In genomic region chr1:43206721-43207228, GRCh38 we compare ENCODE assay signal across 8 cellular contexts. TPM values are rescaled to one million over a fixed set of nuclear protein-coding genes. Genes with fewer than 3 reads are reported as not detected.
DNase-seq lines count a peak whose midpoint lies in the region; ATAC-seq and TF ChIP-seq lines count a peak whose summit lies in the region.

No MANE protein-coding gene starts in this region.

- no peak for TF ChIP-seq CTCF in PC-3 (conservative IDR thresholded peaks at IDR 0.05; ENCODE audit: low read depth, low read length)
- no peak for TF ChIP-seq CTCF in epithelial cell of proximal tubule (conservative IDR thresholded peaks at IDR 0.05; ENCODE audit: low read depth, low read length)

- peaks cover 22% of the 10 kb centered on the region for H3F3A ChIP-seq in PC-3 (ENCODE audit: low read length, unreplicated experiment)

- intact Hi-C loops in PC-3 (cut with micrococcal nuclease): loop anchor here (1.0 kb wide), 1 partner anchor 34 kb away; the partner anchor contains the start of genes CFAP57 and EBNA1BP2

- CTCF ChIA-PET in PC-3 (lab: Charles Lee): interaction anchor here (1.2 kb wide), 1 partner anchor 20 kb away, joined by 3 read pairs; no protein-coding TSS in a partner anchor

- H3K9me2 ChIP-seq in PC-3 (replicated peaks; ENCODE audit: low read length): no peaks in the 10 kb centered on the region

- no peaks in the 10 kb centered on the region for H3K27me3 ChIP-seq in PC-3 (ENCODE audit: low read length)

- H4K20me1 ChIP-seq in PC-3 (ENCODE audit: low read length): no peaks in the 10 kb centered on the region

- POLR2A ChIA-PET in PC-3 (lab: Charles Lee; ENCODE audit: unreplicated experiment): interaction anchor here (0.6 to 0.7 kb wide), 3 partner anchors 36 to 160 kb away, joined by 4 to 6 read pairs (median 4); no protein-coding TSS in a partner anchor

- BruUV-seq in PC-3 (replicated peaks; lab: Mats Ljungman, UMichigan): no TSS peak

- ATAC-seq in PC-3: peak; percentile 99
- no peak for ATAC-seq in HG02981 (IDR thresholded peaks at IDR 0.05; ENCODE audit: unreplicated experiment)

- peaks cover 31% of the 10 kb centered on the region for H3K4me1 ChIP-seq in PC-3 (ENCODE audit: insufficient read depth, low read length)

- DNase-seq in COLO829 (ENCODE audit: low spot score) (peak; percentile 76), PC-3 (peak; percentile 98), epithelial cell of proximal tubule (ENCODE audit: low read depth) (peak; percentile 54), myocyte (ENCODE audit: low read depth) (peak; percentile 92), NCI-H1417 (lab: John Stamatoyannopoulos, UW) (no peak), NCI-H2107 (lab: John Stamatoyannopoulos, UW) (no peak)
- DNase-seq in stimulated activated CD4-positive, alpha-beta T cell treated with anti-CD3 and anti-CD28 coated beads, Interleukin-15, amount 100 ng/mL, for 24 hours: no peak

- H3K4me3 ChIP-seq in PC-3 (ENCODE audit: low read length): peak overlapping the region; percentile 17
- H3K4me3 ChIP-seq in epithelial cell of proximal tubule (ENCODE audit: low read depth, low read length): peak overlapping the region; percentile 1

- no peaks in the 10 kb centered on the region for H3K36me3 ChIP-seq in PC-3 (ENCODE audit: low read depth, low read length)

- peak overlapping the region; percentile 79 for H3K4me2 ChIP-seq in PC-3 (ENCODE audit: low read length)

- peak overlapping the region; percentile 95 for H3K27ac ChIP-seq in PC-3 (ENCODE audit: low read length)

- H3K9me3 ChIP-seq in PC-3 (ENCODE audit: low read length): no peaks in the 10 kb centered on the region

- H3K9ac ChIP-seq in PC-3 (ENCODE audit: low read length): peak overlapping the region; percentile 57

- peak overlapping the region; percentile 72 for H2AFZ ChIP-seq in PC-3 (ENCODE audit: low read length)

- no peaks in the 10 kb centered on the region for H3K79me2 ChIP-seq in PC-3 (ENCODE audit: low read length)

RNA-seq across cellular contexts. Expression of gene CFAP57, which starts 34.6 kb away (rescaled TPM):
- total RNA-seq in PC-3 (2014; rRNA removed) (1.2 and 2.6 TPM in 2 replicates), epithelial cell of proximal tubule (0.07 and 0.46 TPM in 2 replicates), myocyte (0.21 and 0.47 TPM in 2 replicates)
- 0.66 TPM for polyA plus RNA-seq in myocyte (2012)

RNA-seq across cellular contexts. Expression of gene EBNA1BP2, which starts 34.7 kb away (rescaled TPM):
- total RNA-seq in PC-3 (2014; rRNA removed) (274 and 338 TPM in 2 replicates), epithelial cell of proximal tubule (117 and 173 TPM in 2 replicates), myocyte (67.4 and 74.0 TPM in 2 replicates)
- polyA plus RNA-seq in myocyte (2012): 78.0 TPM

Comparison
In these comparisons a context has a peak if more than half of its experiments do, and no peak if none do; other contexts are left out.
1. DNase-seq: peak in COLO829 (single experiment), PC-3 (single experiment), epithelial cell of proximal tubule (single experiment) and myocyte (single experiment); none in stimulated activated CD4-positive, alpha-beta T cell treated with anti-CD3 and anti-CD28 coated beads, Interleukin-15, amount 100 ng/mL, for 24 hours (single experiment), NCI-H1417 (0 of 3) and NCI-H2107 (single experiment).